Comparison of ENCODE assay signal across 26 cellular contexts in the genomic region with DNA sequence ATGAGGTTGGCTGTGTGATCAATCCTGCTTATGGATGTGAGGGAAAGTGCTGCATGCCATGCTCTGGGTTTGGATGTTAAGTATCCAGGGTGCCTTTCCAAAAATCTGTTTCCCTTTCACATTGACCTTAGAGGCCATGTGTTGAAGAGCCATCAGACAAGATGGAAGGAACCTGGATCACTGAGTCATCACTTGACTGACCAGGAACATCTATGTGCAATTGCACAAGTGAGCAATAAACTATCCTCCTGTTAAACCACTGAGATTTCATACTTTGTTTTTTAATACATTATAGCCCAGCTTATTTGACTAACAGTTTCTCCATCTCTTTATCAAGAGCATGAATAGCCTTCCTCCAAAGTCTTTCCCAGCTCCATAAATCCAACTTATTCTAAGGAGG.
"Had no signal": no experiment of that assay in that cellular context is flagged by ENCODE, and none has a peak within 500 bp of the region (broad histone marks: within the 10 kb centered on the region; RNA-seq: fewer than 3 reads in every experiment).

No MANE protein-coding gene starts in this region.

- DNase-seq: hypothalamus; immature natural killer cell; islet precursor cell; left ventricle myocardium inferior; midbrain; mucosa of descending colon; naive thymus-derived CD4-positive, alpha-beta T cell; ovary; right lobe of liver; stimulated activated CD4-positive, alpha-beta T cell treated with anti-CD3 and anti-CD28 coated beads, Interleukin-12 subunit alpha, Interleukin-12 subunit beta, amount 100 ng/mL, for 4 hours; stimulated activated CD4-positive, alpha-beta T cell treated with anti-CD3 and anti-CD28 coated beads, Interleukin-15, amount 100 ng/mL, for 24 hours; stimulated activated CD4-positive, alpha-beta T cell treated with anti-CD3 and anti-CD28 coated beads, Interleukin-2, amount 100 ng/mL, for 24 hours; stimulated activated CD4-positive, alpha-beta T cell treated with anti-CD3 and anti-CD28 coated beads, Interleukin-4, amount 100 ng/mL, for 1 hour; stimulated activated naive B cell treated with anti-CD40 and anti-IgM and Interleukin-4, amounts not matched to agents 10 μg/mL and 1 μg/mL and 100 μg/mL, for 72 hours; stimulated activated naive CD8-positive, alpha-beta T cell treated with anti-CD3 and anti-CD28 coated beads, Interleukin-15, Interleukin-2, amounts not matched to agents 100 U/mL and 50 U/mL, for 24 hours; stomach; testis; thyroid gland; transverse colon; upper lobe of left lung had no signal

- ATAC-seq: mucosa of descending colon; naive thymus-derived CD4-positive, alpha-beta T cell; natural killer cell treated with Interleukin-12 subunit alpha and Interleukin-12 subunit beta and Interleukin-15 and Interleukin-18, amount 100 ng/mL, for 72 hours; right lobe of liver; stimulated activated naive B cell treated with anti-CD40 and anti-IgM and Interleukin-4, amounts not matched to agents 10 μg/mL and 1 μg/mL and 100 μg/mL, for 72 hours; stimulated activated naive CD8-positive, alpha-beta T cell treated with anti-CD3 and anti-CD28 coated beads, Interleukin-15, Interleukin-2, amounts not matched to agents 100 U/mL and 50 U/mL, for 24 hours had no signal

- H3K27ac Mint-ChIP-seq: immature natural killer cell; naive thymus-derived CD4-positive, alpha-beta T cell; natural killer cell treated with Interleukin-12 subunit alpha and Interleukin-12 subunit beta and Interleukin-15 and Interleukin-18, amount 100 ng/mL, for 72 hours; progenitor cell of endocrine pancreas; stimulated activated naive B cell treated with anti-CD40 and anti-IgM and Interleukin-4, amounts not matched to agents 10 μg/mL and 1 μg/mL and 100 μg/mL, for 72 hours had no signal

- H3K4me1 ChIP-seq: left ventricle myocardium inferior, right atrium auricular region, testis, thyroid gland had no signal

- H3K9me3 ChIP-seq: left ventricle myocardium inferior, mucosa of descending colon, ovary, right atrium auricular region, right lobe of liver, stomach, testis, thyroid gland, transverse colon, upper lobe of left lung, vagina had no signal

- H3K4me3 ChIP-seq: left ventricle myocardium inferior, lung, mucosa of descending colon, ovary, right atrium auricular region, right lobe of liver, skin epidermis, stomach, testis, thyroid gland, transverse colon, upper lobe of left lung, vagina had no signal

- H3K27me3 Mint-ChIP-seq: progenitor cell of endocrine pancreas had no signal

- H3K36me3 Mint-ChIP-seq: immature natural killer cell; naive thymus-derived CD4-positive, alpha-beta T cell; natural killer cell treated with Interleukin-12 subunit alpha and Interleukin-12 subunit beta and Interleukin-15 and Interleukin-18, amount 100 ng/mL, for 72 hours; stimulated activated naive B cell treated with anti-CD40 and anti-IgM and Interleukin-4, amounts not matched to agents 10 μg/mL and 1 μg/mL and 100 μg/mL, for 72 hours had no signal

- H3K9me3 Mint-ChIP-seq: immature natural killer cell; natural killer cell treated with Interleukin-12 subunit alpha and Interleukin-12 subunit beta and Interleukin-15 and Interleukin-18, amount 100 ng/mL, for 72 hours; stimulated activated naive B cell treated with anti-CD40 and anti-IgM and Interleukin-4, amounts not matched to agents 10 μg/mL and 1 μg/mL and 100 μg/mL, for 72 hours had no signal

- H3K27me3 ChIP-seq: ovary, right atrium auricular region, right lobe of liver, stomach, testis, thyroid gland, upper lobe of left lung, vagina had no signal

- H3K36me3 ChIP-seq: left ventricle myocardium inferior, ovary, right atrium auricular region, right lobe of liver, stomach, thyroid gland, transverse colon, upper lobe of left lung, vagina had no signal

- H3K4me3 Mint-ChIP-seq: immature natural killer cell; naive thymus-derived CD4-positive, alpha-beta T cell; natural killer cell treated with Interleukin-12 subunit alpha and Interleukin-12 subunit beta and Interleukin-15 and Interleukin-18, amount 100 ng/mL, for 72 hours; stimulated activated naive B cell treated with anti-CD40 and anti-IgM and Interleukin-4, amounts not matched to agents 10 μg/mL and 1 μg/mL and 100 μg/mL, for 72 hours had no signal

- H3K27ac ChIP-seq: left ventricle myocardium inferior, ovary, right atrium auricular region, right lobe of liver, skin epidermis, stomach, testis, thyroid gland, transverse colon, upper lobe of left lung, vagina had no signal
